In genomic region chr4:81003549-81004240, GRCh38 we compare ENCODE assay signal across 13 cellular contexts. TPM values are rescaled to one million over a fixed set of nuclear protein-coding genes. Genes with fewer than 3 reads are reported as not detected.
DNase-seq lines count a peak whose midpoint lies in the region; ATAC-seq and TF ChIP-seq lines count a peak whose summit lies in the region.
"Had no signal": no experiment of that assay in that cellular context is flagged by ENCODE, and none has a peak within 500 bp of the region (broad histone marks: within the 10 kb centered on the region; RNA-seq: fewer than 3 reads in every experiment).

No MANE protein-coding gene starts in this region.

- H3K79me1 ChIP-seq in trophoblast cell (ENCODE audit: low read length): no peaks in the 10 kb centered on the region

- no peak overlapping the region for H3K23ac ChIP-seq in trophoblast cell (ENCODE audit: low read length)

- H3K4me1 Mint-ChIP-seq in memory B cell: peaks cover 9% of the 10 kb centered on the region

- H3K4me3 ChIP-seq in thyroid gland (replicated peaks in 1 of 3) (no peak overlapping the region), trophoblast cell (ENCODE audit: low read depth, low read length) (no peak overlapping the region)
- H3K4me3 ChIP-seq: skin epidermis had no signal

- no peak overlapping the region for H4K91ac ChIP-seq in trophoblast cell (ENCODE audit: low read depth, low read length)

- H3K9me3 Mint-ChIP-seq in memory B cell: peaks cover 4% of the 10 kb centered on the region

- H3K27ac Mint-ChIP-seq in memory B cell: no peak overlapping the region

- DNase-seq in memory B cell (ENCODE audit: low spot score in 2 of 2): no peak
- no peak for DNase-seq in NCI-H1436 treated with DMSO at 0.1 percent for 48 hours (lab: John Stamatoyannopoulos, UW)
- no peak for DNase-seq in thyroid gland
- DNase-seq in DMS153 (lab: John Stamatoyannopoulos, UW): no peak
- DNase-seq in trophoblast cell: no peak
- DNase-seq: activated effector memory CD4-positive, alpha-beta T cell treated with Interleukin-2 at 50 U/mL for 16 hours; stimulated activated naive CD4-positive, alpha-beta T cell treated with Interleukin-2 at 50 U/mL for 16 hours had no signal

- H3K27me3 ChIP-seq in thyroid gland: no peaks in the 10 kb centered on the region
- H3K27me3 ChIP-seq in trophoblast cell (ENCODE audit: insufficient read depth, low read length): no peaks in the 10 kb centered on the region

- no peak overlapping the region for H2BK120ac ChIP-seq in trophoblast cell (ENCODE audit: insufficient read depth, low read length, poor library complexity)

- H4K12ac ChIP-seq in trophoblast cell (ENCODE audit: low read depth, low read length): no peak overlapping the region

- H3K36me3 ChIP-seq in thyroid gland (no peaks in the 10 kb centered on the region), trophoblast cell (ENCODE audit: control insufficient read depth in 1 of 2, insufficient read depth in 2 of 2, low read length in 2 of 2) (no peaks in the 10 kb centered on the region)

- H3K27me3 Mint-ChIP-seq in memory B cell: peaks cover 1% of the 10 kb centered on the region

- no peak overlapping the region for H3K14ac ChIP-seq in trophoblast cell (ENCODE audit: low read length)

- no peak overlapping the region for H2AFZ ChIP-seq in trophoblast cell (ENCODE audit: insufficient read depth, low read length, poor library complexity)

- H3K4me3 Mint-ChIP-seq in memory B cell: no peak overlapping the region

- no peak for TF ChIP-seq POLR2A in thyroid gland (IDR thresholded peaks at IDR 0.05)

- H4K8ac ChIP-seq in trophoblast cell (ENCODE audit: low read depth, low read length): no peak overlapping the region

- no peak overlapping the region for H3K4ac ChIP-seq in trophoblast cell (ENCODE audit: low read depth, low read length)

- peak; percentile 99 for ATAC-seq in GM18873 (IDR thresholded peaks at IDR 0.05; ENCODE audit: low FRiP score, unreplicated experiment)
- ATAC-seq in GM21737 (IDR thresholded peaks at IDR 0.05; ENCODE audit: unreplicated experiment): peak; percentile 99
- peak; percentile 70 for ATAC-seq in HG03280 (IDR thresholded peaks at IDR 0.05; ENCODE audit: unreplicated experiment)
- ATAC-seq in memory B cell (ENCODE audit: low read depth): peak; percentile 27

- WGBS in thyroid gland, 2 donors: 33 to 67% methylated on average over 3 of the region's 3 CpGs
- WGBS in trophoblast cell (ENCODE audit: extremely low coverage, insufficient coverage, insufficient read length): no CpG with 5 or more reads among the region's 3 CpGs

- H3K27ac ChIP-seq in thyroid gland (no peak overlapping the region), trophoblast cell (ENCODE audit: low read depth, low read length) (no peak overlapping the region)
- H3K27ac ChIP-seq: skin epidermis had no signal

- H3K4me1 ChIP-seq in thyroid gland (no peaks in the 10 kb centered on the region), trophoblast cell (ENCODE audit: control insufficient read depth in 1 of 2, insufficient read depth in 2 of 2, low read length in 2 of 2) (no peaks in the 10 kb centered on the region)

- H3K9me3 ChIP-seq in thyroid gland (no peaks in the 10 kb centered on the region), trophoblast cell (ENCODE audit: insufficient read depth, low read depth, low read length) (no peaks in the 10 kb centered on the region)

- H2BK5ac ChIP-seq in trophoblast cell (ENCODE audit: low read depth, low read length, poor library complexity): no peak overlapping the region

- no peak overlapping the region for H3K4me2 ChIP-seq in trophoblast cell (ENCODE audit: low read length)

- no peak for TF ChIP-seq CTCF in thyroid gland (IDR thresholded peaks at IDR 0.05)

- H2BK12ac ChIP-seq in trophoblast cell (ENCODE audit: low read length): no peak overlapping the region

- no peak overlapping the region for H3K18ac ChIP-seq in trophoblast cell (ENCODE audit: low read length)

- intact Hi-C loops in thyroid gland (cut with DNase I): no loop called here

- H3K9ac ChIP-seq in trophoblast cell (ENCODE audit: low read length): no peak overlapping the region

- no peak overlapping the region for H2AK5ac ChIP-seq in trophoblast cell (ENCODE audit: low read length)

- peaks cover 3% of the 10 kb centered on the region for H3K36me3 Mint-ChIP-seq in memory B cell

- no peaks in the 10 kb centered on the region for H3K79me2 ChIP-seq in trophoblast cell (ENCODE audit: control insufficient read depth, insufficient read depth, low read length, poor library complexity)

RNA-seq across cellular contexts. Expression of gene BMP3, which starts 26.8 kb away (rescaled TPM):
- total RNA-seq in thyroid gland: under 1 TPM in 3 of 4 donors, not detected in 1; 0.13 to 0.45 (median 0.15) TPM
- not detected in 2 replicates for polyA plus RNA-seq in trophoblast cell (2013)
- total RNA-seq: glomerular endothelial cell, H4 had no signal

Comparison
In these comparisons a context has a peak if more than half of its experiments do, and no peak if none do; other contexts are left out.
1. ATAC-seq: peak in every context shown above with its lines; median percentile 99 in GM18873; 99 in GM21737; 70 in HG03280; 27 in memory B cell.